11 cellular contexts compared by ENCODE assay signal in genomic region chr17:602436-602835, GRCh38.
DNase-seq lines count a peak whose midpoint lies in the region; ATAC-seq and TF ChIP-seq lines count a peak whose summit lies in the region.
"Had no signal": no experiment of that assay in that cellular context is flagged by ENCODE, and none has a peak within 500 bp of the region (broad histone marks: within the 10 kb centered on the region; RNA-seq: fewer than 3 reads in every experiment).

No MANE protein-coding gene starts in this region.

- H3K4me3 ChIP-seq in colonic mucosa (no peak overlapping the region), mucosa of descending colon (no peak overlapping the region), stomach smooth muscle (ENCODE audit: low read length in 2 of 2) (no peak overlapping the region)
- H3K4me3 ChIP-seq: body of pancreas had no signal

- H3K36me3 ChIP-seq in colonic mucosa (peaks cover 5% of the 10 kb centered on the region), mucosa of descending colon (ENCODE audit: low read depth) (no peaks in the 10 kb centered on the region), stomach smooth muscle (ENCODE audit: control insufficient read depth in 2 of 2, insufficient read depth in 2 of 2, low read length in 2 of 2) (peaks cover 0 to 5% of the 10 kb centered on the region in 2 donors)

- H3K27me3 ChIP-seq in colonic mucosa: no peaks in the 10 kb centered on the region
- no peaks in the 10 kb centered on the region for H3K27me3 ChIP-seq in stomach smooth muscle (ENCODE audit: control insufficient read depth in 1 of 2, insufficient read depth in 2 of 2, low read length in 2 of 2)
- no peaks in the 10 kb centered on the region for H3K27me3 ChIP-seq in foreskin keratinocyte
- H3K27me3 ChIP-seq: body of pancreas had no signal

- no peaks in the 10 kb centered on the region for H3K9me3 ChIP-seq in colonic mucosa
- H3K9me3 ChIP-seq in mucosa of descending colon: no peaks in the 10 kb centered on the region
- no peaks in the 10 kb centered on the region for H3K9me3 ChIP-seq in stomach smooth muscle (ENCODE audit: control insufficient read depth in 2 of 2, low read length in 2 of 2)
- H3K9me3 ChIP-seq: body of pancreas had no signal

- H3K27ac Mint-ChIP-seq in activated naive CD4-positive, alpha-beta T cell treated with anti-CD3 and anti-CD28 coated beads, Interleukin-2, amount 50 U/mL, for 24 hours: peak overlapping the region; percentile 17
- H3K27ac Mint-ChIP-seq: activated CD8-positive, alpha-beta T cell treated with anti-CD3 and anti-CD28 coated beads for 36 hours had no signal

- peak overlapping the region; percentile 53 for H3K27ac ChIP-seq in colonic mucosa
- H3K27ac ChIP-seq in stomach smooth muscle (ENCODE audit: low read length): peak overlapping the region; percentile 84
- no peak overlapping the region for H3K27ac ChIP-seq in foreskin keratinocyte
- H3K27ac ChIP-seq: body of pancreas had no signal

- no peak overlapping the region for H3K9ac ChIP-seq in colonic mucosa (ENCODE audit: low read depth in 2 of 2, low read length in 2 of 2)
- H3K9ac ChIP-seq in stomach smooth muscle (ENCODE audit: low read length in 2 of 2): no peak overlapping the region

- intact Hi-C loops in colonic mucosa (cut with DNase I): no loop called here
- intact Hi-C loops in mucosa of descending colon (cut with DNase I, micrococcal nuclease): no loop called here

- H3K4me1 ChIP-seq in colonic mucosa (no peaks in the 10 kb centered on the region), mucosa of descending colon (ENCODE audit: low read depth) (no peaks in the 10 kb centered on the region), stomach smooth muscle (ENCODE audit: control insufficient read depth, insufficient read depth, low read length) (peaks cover 19% of the 10 kb centered on the region), foreskin keratinocyte (peaks cover 2% of the 10 kb centered on the region)
- H3K4me1 ChIP-seq: body of pancreas had no signal

- no peaks in the 10 kb centered on the region for H3K4me1 Mint-ChIP-seq in activated naive CD4-positive, alpha-beta T cell treated with anti-CD3 and anti-CD28 coated beads, Interleukin-2, amount 50 U/mL, for 24 hours

- H3K36me3 Mint-ChIP-seq in activated naive CD4-positive, alpha-beta T cell treated with anti-CD3 and anti-CD28 coated beads, Interleukin-2, amount 50 U/mL, for 24 hours: peaks cover 18% of the 10 kb centered on the region

- no peaks in the 10 kb centered on the region for H3K9me3 Mint-ChIP-seq in activated naive CD4-positive, alpha-beta T cell treated with anti-CD3 and anti-CD28 coated beads, Interleukin-2, amount 50 U/mL, for 24 hours
- H3K9me3 Mint-ChIP-seq: activated CD8-positive, alpha-beta T cell treated with anti-CD3 and anti-CD28 coated beads for 36 hours had no signal

- TF ChIP-seq CTCF in colonic mucosa (IDR thresholded peaks at IDR 0.05): no peak
- no peak for TF ChIP-seq CTCF in mucosa of descending colon (IDR thresholded peaks at IDR 0.05)
- no peak for TF ChIP-seq CTCF in foreskin keratinocyte (conservative IDR thresholded peaks at IDR 0.05)

- DNase-seq in activated naive CD4-positive, alpha-beta T cell (lab: John Stamatoyannopoulos, UW): no peak
- DNase-seq in colonic mucosa (no peak), mucosa of descending colon (no peak), islet precursor cell (no peak), foreskin keratinocyte (no peak), HuH-7 (ENCODE audit: low spot score) (no peak)
- DNase-seq: activated CD8-positive, alpha-beta T cell treated with anti-CD3 and anti-CD28 coated beads for 36 hours; body of pancreas; NCI-H1417 had no signal

- no peak overlapping the region for H3K4me3 Mint-ChIP-seq in activated naive CD4-positive, alpha-beta T cell treated with anti-CD3 and anti-CD28 coated beads, Interleukin-2, amount 50 U/mL, for 24 hours
- H3K4me3 Mint-ChIP-seq: activated CD8-positive, alpha-beta T cell treated with anti-CD3 and anti-CD28 coated beads for 36 hours had no signal

- no peaks in the 10 kb centered on the region for H3K27me3 Mint-ChIP-seq in activated naive CD4-positive, alpha-beta T cell treated with anti-CD3 and anti-CD28 coated beads, Interleukin-2, amount 50 U/mL, for 24 hours
- H3K27me3 Mint-ChIP-seq: activated CD8-positive, alpha-beta T cell treated with anti-CD3 and anti-CD28 coated beads for 36 hours had no signal

- ATAC-seq in mucosa of descending colon: peak; percentile 36
- ATAC-seq in foreskin keratinocyte: no peak
- ATAC-seq: activated CD8-positive, alpha-beta T cell treated with anti-CD3 and anti-CD28 coated beads for 36 hours; body of pancreas had no signal
